10 cellular contexts compared by ENCODE assay signal in the genomic region with DNA sequence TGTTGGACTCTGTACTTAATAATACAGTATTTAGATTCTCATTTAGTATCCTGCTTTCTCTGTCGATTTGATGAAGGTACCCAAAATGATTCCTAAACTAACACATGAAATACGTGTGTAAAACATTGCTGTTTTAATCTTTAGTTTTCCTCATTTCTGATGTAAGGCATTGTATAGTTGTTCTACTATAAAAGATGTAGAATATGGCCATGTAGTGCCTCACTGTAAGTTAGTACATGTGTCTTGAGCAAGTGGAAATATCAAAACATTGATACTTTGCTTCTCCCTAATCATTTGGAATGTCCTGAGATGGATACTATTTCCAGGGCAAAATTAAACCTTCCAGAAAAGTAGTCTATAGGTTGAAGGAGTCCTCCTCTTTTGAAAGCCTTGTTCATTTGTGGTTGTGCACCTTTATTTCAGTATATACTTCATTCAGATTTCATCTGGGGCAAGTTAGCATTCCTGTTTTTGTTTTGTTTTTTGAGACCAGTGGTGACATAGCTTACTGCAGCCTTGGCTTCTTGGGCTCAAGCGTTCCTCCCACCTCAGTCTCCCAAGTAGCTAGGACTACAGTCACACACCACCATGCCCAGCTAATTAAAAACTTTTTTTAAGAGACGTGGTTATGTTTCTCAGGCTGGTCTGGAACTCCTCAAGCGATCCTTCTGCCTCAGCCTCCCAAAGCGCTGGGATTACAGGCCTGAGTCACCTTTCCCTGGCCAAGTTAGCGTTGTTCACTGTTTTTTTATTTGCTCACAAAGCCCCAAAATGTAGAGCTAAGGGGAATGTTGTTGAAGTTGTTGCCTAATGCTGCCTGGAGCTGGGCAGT. TPM values are rescaled to one million over a fixed set of nuclear protein-coding genes. Genes with fewer than 3 reads are reported as not detected.
DNase-seq lines count a peak whose midpoint lies in the region; ATAC-seq and TF ChIP-seq lines count a peak whose summit lies in the region.
"Had no signal": no experiment of that assay in that cellular context is flagged by ENCODE, and none has a peak within 500 bp of the region (broad histone marks: within the 10 kb centered on the region; RNA-seq: fewer than 3 reads in every experiment).

No MANE protein-coding gene starts in this region.

- peaks cover 77% of the 10 kb centered on the region for H3K4me1 ChIP-seq in suprapubic skin

- no peak overlapping the region for H3K4me3 Mint-ChIP-seq in activated CD8-positive, alpha-beta T cell treated with anti-CD3 and anti-CD28 coated beads, Interleukin-2, amount 10 ng/mL, durations not matched to agents 7 days and 5 days

- POLR2A ChIA-PET in activated CD8-positive, alpha-beta T cell treated with anti-CD3 and anti-CD28 coated beads, Interleukin-2, amount 10 ng/mL, durations not matched to agents 7 days and 5 days (lab: Charles Lee) = interaction anchor here (0.6 to 1.7 kb wide), 5 partner anchors 8 to 596 kb away, joined by 3 to 9 read pairs (median 3); no protein-coding TSS in a partner anchor

- CTCF ChIA-PET in activated CD8-positive, alpha-beta T cell treated with anti-CD3 and anti-CD28 coated beads, Interleukin-2, amount 10 ng/mL, durations not matched to agents 7 days and 5 days (lab: Charles Lee) = interaction anchor here (0.7 to 2.0 kb wide), 7 partner anchors 8 to 161 kb away, joined by 3 to 21 read pairs (median 9); no protein-coding TSS in a partner anchor

- no peaks in the 10 kb centered on the region for H3K9me3 ChIP-seq in suprapubic skin

- TF ChIP-seq CTCF in fibroblast of pulmonary artery (IDR thresholded peaks at IDR 0.05; ENCODE audit: low read length, missing control alignments) (peak; percentile 8), suprapubic skin (IDR thresholded peaks at IDR 0.05) (no peak)

- no peaks in the 10 kb centered on the region for H3K9me3 Mint-ChIP-seq in activated CD8-positive, alpha-beta T cell treated with anti-CD3 and anti-CD28 coated beads, Interleukin-2, amount 10 ng/mL, durations not matched to agents 7 days and 5 days (ENCODE audit: insufficient read depth)

- no peak overlapping the region for H3K27ac ChIP-seq in suprapubic skin

- H3K27me3 ChIP-seq in suprapubic skin = no peaks in the 10 kb centered on the region

- DNase-seq in activated effector memory CD4-positive, alpha-beta T cell treated with anti-CD3 and anti-CD28 coated beads, Interleukin-2, amount 50 U/mL, for 16 hours = peak; percentile 41
- no peak for DNase-seq in activated effector memory CD4-positive, alpha-beta T cell treated with Interleukin-2 at 50 U/mL for 16 hours
- DNase-seq in activated CD8-positive, alpha-beta T cell treated with anti-CD3 and anti-CD28 coated beads, Interleukin-2, amount 10 ng/mL, durations not matched to agents 7 days and 5 days = no peak
- DNase-seq in fibroblast of pulmonary artery (ENCODE audit: low read depth) = no peak
- peak; percentile 22 to 34 for DNase-seq in suprapubic skin (ENCODE audit: low spot score in 2 of 2)
- no peak for DNase-seq in COR-L47 (lab: John Stamatoyannopoulos, UW)
- DNase-seq in NCI-H1105 (lab: John Stamatoyannopoulos, UW) = no peak
- DNase-seq: activated gamma-delta T cell, C1 segment of cervical spinal cord had no signal

- no peak for ATAC-seq in activated CD8-positive, alpha-beta T cell treated with anti-CD3 and anti-CD28 coated beads, Interleukin-2, amount 10 ng/mL, durations not matched to agents 7 days and 5 days
- no peak for ATAC-seq in GM18520 (IDR thresholded peaks at IDR 0.05; ENCODE audit: unreplicated experiment)

- peaks cover 91% of the 10 kb centered on the region for H3K36me3 Mint-ChIP-seq in activated CD8-positive, alpha-beta T cell treated with anti-CD3 and anti-CD28 coated beads, Interleukin-2, amount 10 ng/mL, durations not matched to agents 7 days and 5 days (ENCODE audit: low read depth)

- H3K27ac Mint-ChIP-seq in activated CD8-positive, alpha-beta T cell treated with anti-CD3 and anti-CD28 coated beads, Interleukin-2, amount 10 ng/mL, durations not matched to agents 7 days and 5 days = peak overlapping the region; percentile 33

- H3K4me3 ChIP-seq in fibroblast of pulmonary artery (replicated peaks; ENCODE audit: low read depth, low read length) (no peak overlapping the region), suprapubic skin (no peak overlapping the region)

- H3K4me1 Mint-ChIP-seq in activated CD8-positive, alpha-beta T cell treated with anti-CD3 and anti-CD28 coated beads, Interleukin-2, amount 10 ng/mL, durations not matched to agents 7 days and 5 days (ENCODE audit: low read depth) = peaks cover 61% of the 10 kb centered on the region

- TF ChIP-seq POLR2A in suprapubic skin (IDR thresholded peaks at IDR 0.05) = no peak

- no peaks in the 10 kb centered on the region for H3K27me3 Mint-ChIP-seq in activated CD8-positive, alpha-beta T cell treated with anti-CD3 and anti-CD28 coated beads, Interleukin-2, amount 10 ng/mL, durations not matched to agents 7 days and 5 days (ENCODE audit: low read depth)

- no peak for TF ChIP-seq EP300 in suprapubic skin (IDR thresholded peaks at IDR 0.05)

- 78% methylated on average over 7 of the region's 7 CpGs for WGBS in suprapubic skin

- H3K36me3 ChIP-seq in suprapubic skin = peaks cover 81% of the 10 kb centered on the region

RNA-seq across cellular contexts. Expression of a gene that starts 11.6 kb away (rescaled TPM):
- 100 to 1,000 TPM; 482 to 509 TPM for total RNA-seq in activated CD8-positive, alpha-beta T cell treated with anti-CD3 and anti-CD28 coated beads, Interleukin-2, amount 10 ng/mL, durations not matched to agents 7 days and 5 days
- 100 to 1,000 TPM; 152 to 180 (median 167) TPM for total RNA-seq in suprapubic skin

RNA-seq across cellular contexts. Expression of a gene that starts 58.5 kb away (rescaled TPM):
- total RNA-seq in activated CD8-positive, alpha-beta T cell treated with anti-CD3 and anti-CD28 coated beads, Interleukin-2, amount 10 ng/mL, durations not matched to agents 7 days and 5 days = 10 to 100 TPM; 53.5 to 54.4 TPM
- total RNA-seq in suprapubic skin = 10 to 100 TPM; 23.0 to 33.8 (median 27.0) TPM

Comparison
In these comparisons a context has a peak if more than half of its experiments do, and no peak if none do; other contexts are left out.
1. DNase-seq: peak in activated effector memory CD4-positive, alpha-beta T cell treated with anti-CD3 and anti-CD28 coated beads, Interleukin-2, amount 50 U/mL, for 16 hours (single experiment) and suprapubic skin (2 of 2); none in activated effector memory CD4-positive, alpha-beta T cell treated with Interleukin-2 at 50 U/mL for 16 hours (single experiment), activated CD8-positive, alpha-beta T cell treated with anti-CD3 and anti-CD28 coated beads, Interleukin-2, amount 10 ng/mL, durations not matched to agents 7 days and 5 days (single experiment), fibroblast of pulmonary artery (single experiment), COR-L47 (single experiment) and NCI-H1105 (single experiment).